ENCODE assay signal across 9 cellular contexts in the genomic region with DNA sequence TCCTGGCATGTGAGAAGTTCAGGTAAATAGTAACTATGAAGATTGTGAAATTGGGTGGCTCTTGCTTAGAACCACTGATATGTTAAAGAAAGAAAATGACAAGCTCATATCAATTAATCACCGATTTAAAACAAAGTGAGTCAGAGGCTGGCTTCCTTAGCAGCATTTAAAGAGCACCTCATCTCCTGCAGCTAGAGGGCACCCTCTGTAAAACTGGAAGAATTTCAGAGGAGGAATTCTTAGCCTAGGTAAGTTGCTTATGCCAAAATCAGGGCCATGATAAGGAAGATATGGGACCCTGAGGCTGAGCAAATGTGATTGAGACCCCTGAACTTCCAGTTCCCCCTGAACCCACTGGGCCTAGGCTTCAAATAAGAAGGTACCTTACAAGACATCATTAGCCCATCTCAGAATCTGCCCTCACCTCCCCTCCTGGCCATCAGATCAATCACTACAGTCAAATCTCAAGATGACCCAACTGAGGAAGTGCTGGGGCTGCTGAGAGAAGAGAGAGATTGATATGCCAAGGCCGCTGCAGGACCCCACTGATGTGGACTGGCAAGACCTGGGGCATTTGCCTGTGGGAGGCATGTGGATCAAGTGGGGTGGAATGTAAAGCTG. TPM values are rescaled to one million over a fixed set of nuclear protein-coding genes. Genes with fewer than 3 reads are reported as not detected.
DNase-seq lines count a peak whose midpoint lies in the region; ATAC-seq and TF ChIP-seq lines count a peak whose summit lies in the region.
"Had no signal": no experiment of that assay in that cellular context is flagged by ENCODE, and none has a peak within 500 bp of the region (broad histone marks: within the 10 kb centered on the region; RNA-seq: fewer than 3 reads in every experiment).

No MANE protein-coding gene starts in this region.

- ATAC-seq in GM18511 (IDR thresholded peaks at IDR 0.05; ENCODE audit: unreplicated experiment) (no peak), GM18517 (IDR thresholded peaks at IDR 0.05; ENCODE audit: unreplicated experiment) (no peak), GM19023 (IDR thresholded peaks at IDR 0.05; ENCODE audit: unreplicated experiment) (no peak)

- peak; percentile 73 to 86 for TF ChIP-seq CTCF in Caco-2 (IDR thresholded peaks at IDR 0.05; ENCODE audit: insufficient read depth in 1 of 2, low read depth in 1 of 2, low read length in 1 of 2, severe bottlenecking in 1 of 2, unreplicated experiment in 1 of 2)
- TF ChIP-seq CTCF in fibroblast of mammary gland (conservative IDR thresholded peaks at IDR 0.05; ENCODE audit: control insufficient read depth, insufficient read depth, low read depth, low read length) = peak; percentile 59

- intact Hi-C loops in Caco-2 (cut with micrococcal nuclease; ENCODE audit: unreplicated experiment) = loop anchor here (1.0 to 2.0 kb wide), 3 partner anchors 19 to 193 kb away; no protein-coding TSS in a partner anchor
- intact Hi-C loops in activated CD4-positive, alpha-beta T cell treated with anti-CD3 and anti-CD28 coated beads, Interleukin-2, amount 10 ng/mL, durations not matched to agents 24 days and 14 days (cut with micrococcal nuclease) = loop anchor here (1.0 to 5.0 kb wide), 3 partner anchors 8 to 191 kb away; a partner anchor contains a TSS

- no peaks in the 10 kb centered on the region for H3K36me3 Mint-ChIP-seq in Caco-2 (ENCODE audit: insufficient read depth, unreplicated experiment)
- H3K36me3 Mint-ChIP-seq in activated CD4-positive, alpha-beta T cell treated with anti-CD3 and anti-CD28 coated beads, Interleukin-2, amount 10 ng/mL, durations not matched to agents 24 days and 14 days (ENCODE audit: low read depth) = no peaks in the 10 kb centered on the region

- H3K4me1 ChIP-seq in Caco-2 = peaks cover 9% of the 10 kb centered on the region

- CTCF ChIA-PET in Caco-2 (lab: Charles Lee) = interaction anchor here (0.6 to 1.9 kb wide), 29 partner anchors 13 to 826 kb away, joined by 3 to 24 read pairs (median 3); a partner anchor contains a TSS

- H3K27me3 ChIP-seq in Caco-2 (replicated peaks; ENCODE audit: control insufficient read depth, insufficient read depth, low read length) = no peaks in the 10 kb centered on the region

- peak overlapping the region; percentile 14 for H3K27ac Mint-ChIP-seq in Caco-2 (ENCODE audit: unreplicated experiment)
- H3K27ac Mint-ChIP-seq in activated CD4-positive, alpha-beta T cell treated with anti-CD3 and anti-CD28 coated beads, Interleukin-2, amount 10 ng/mL, durations not matched to agents 24 days and 14 days = peak overlapping the region; percentile 31

- H3K4me1 Mint-ChIP-seq in Caco-2 (ENCODE audit: low read depth, unreplicated experiment) = peaks cover 18% of the 10 kb centered on the region
- H3K4me1 Mint-ChIP-seq in activated CD4-positive, alpha-beta T cell treated with anti-CD3 and anti-CD28 coated beads, Interleukin-2, amount 10 ng/mL, durations not matched to agents 24 days and 14 days = peaks cover 17% of the 10 kb centered on the region

- no peaks in the 10 kb centered on the region for H3K27me3 Mint-ChIP-seq in Caco-2 (ENCODE audit: insufficient read depth, unreplicated experiment)
- H3K27me3 Mint-ChIP-seq in activated CD4-positive, alpha-beta T cell treated with anti-CD3 and anti-CD28 coated beads, Interleukin-2, amount 10 ng/mL, durations not matched to agents 24 days and 14 days = peaks cover 2% of the 10 kb centered on the region

- no peak overlapping the region for H3K4me3 Mint-ChIP-seq in Caco-2 (ENCODE audit: unreplicated experiment)
- H3K4me3 Mint-ChIP-seq in activated CD4-positive, alpha-beta T cell treated with anti-CD3 and anti-CD28 coated beads, Interleukin-2, amount 10 ng/mL, durations not matched to agents 24 days and 14 days = no peak overlapping the region

- H3K36me3 ChIP-seq in Caco-2 (ENCODE audit: control insufficient read depth, insufficient read depth, low read length) = no peaks in the 10 kb centered on the region

- no peaks in the 10 kb centered on the region for H3K9me3 ChIP-seq in Caco-2

- H3K4me3 ChIP-seq in Caco-2 (ENCODE audit: low read depth, low read length) (no peak overlapping the region), fibroblast of mammary gland (ENCODE audit: control insufficient read depth, low read depth, low read length) (no peak overlapping the region)

- POLR2A ChIA-PET in Caco-2 (lab: Charles Lee) = interaction anchor here (0.7 to 0.9 kb wide), 2 partner anchors 32 to 44 kb away, joined by 3 to 4 read pairs; a partner anchor contains a TSS

- peak; percentile 63 to 69 for DNase-seq in Caco-2
- DNase-seq in HT1080 (ENCODE audit: low read depth) = peak; percentile 42
- peak; percentile 79 for DNase-seq in activated CD4-positive, alpha-beta T cell treated with anti-CD3 and anti-CD28 coated beads, Interleukin-2, amount 10 ng/mL, durations not matched to agents 24 days and 14 days
- DNase-seq in fibroblast of mammary gland (ENCODE audit: low read depth) = peak; percentile 47
- peak; percentile 39 to 54 for DNase-seq in stimulated activated CD4-positive, alpha-beta T cell treated with anti-CD3 and anti-CD28 coated beads, Interleukin-2, amount 100 ng/mL, for 24 hours

- no TSS peak for BruUV-seq in Caco-2 (replicated peaks; lab: Mats Ljungman, UMichigan)

- peaks cover 9% of the 10 kb centered on the region for H3K9me3 Mint-ChIP-seq in Caco-2 (ENCODE audit: unreplicated experiment)
- no peaks in the 10 kb centered on the region for H3K9me3 Mint-ChIP-seq in activated CD4-positive, alpha-beta T cell treated with anti-CD3 and anti-CD28 coated beads, Interleukin-2, amount 10 ng/mL, durations not matched to agents 24 days and 14 days

RNA-seq across cellular contexts. Expression of a gene that starts 8.6 kb away (rescaled TPM):
- total RNA-seq in Caco-2 (2022) = 0.39 TPM in 1 of 2 replicates, not detected in the other
- 0.42 TPM in 1 of 2 replicates, not detected in the other for total RNA-seq in HT1080 (2014; rRNA removed; shearing (Covaris generic))
- not detected in 2 replicates for polyA plus RNA-seq in HT1080 (2015; cell fraction: cytosol; rRNA removed)
- polyA plus RNA-seq in HT1080 (2015; cell fraction: nucleus; rRNA removed) = not detected in 2 replicates
- 571 TPM in 2 replicates for total RNA-seq in activated CD4-positive, alpha-beta T cell treated with anti-CD3 and anti-CD28 coated beads, Interleukin-2, amount 10 ng/mL, durations not matched to agents 24 days and 14 days
- total RNA-seq: NCI-H460 had no signal

RNA-seq across cellular contexts. Expression of a gene that starts 31.8 kb away (rescaled TPM):
- total RNA-seq in Caco-2 (2022) = 69.9 and 80.2 TPM in 2 replicates
- 2.6 and 5.6 TPM in 2 replicates for total RNA-seq in HT1080 (2014; rRNA removed; shearing (Covaris generic))
- 10.0 and 12.2 TPM in 2 replicates for polyA plus RNA-seq in HT1080 (2015; cell fraction: cytosol; rRNA removed)
- 24.8 and 27.8 TPM in 2 replicates for polyA plus RNA-seq in HT1080 (2015; cell fraction: nucleus; rRNA removed)
- total RNA-seq in activated CD4-positive, alpha-beta T cell treated with anti-CD3 and anti-CD28 coated beads, Interleukin-2, amount 10 ng/mL, durations not matched to agents 24 days and 14 days = 18.5 and 19.3 TPM in 2 replicates

RNA-seq across cellular contexts. Expression of a gene that starts 43.8 kb away (rescaled TPM):
- total RNA-seq in Caco-2 (2022) = 29.6 and 31.8 TPM in 2 replicates
- 1.7 and 2.2 TPM in 2 replicates for total RNA-seq in HT1080 (2014; rRNA removed; shearing (Covaris generic))
- 3.2 and 3.4 TPM in 2 replicates for polyA plus RNA-seq in HT1080 (2015; cell fraction: cytosol; rRNA removed)
- 3.4 and 3.9 TPM in 2 replicates for polyA plus RNA-seq in HT1080 (2015; cell fraction: nucleus; rRNA removed)
- total RNA-seq in activated CD4-positive, alpha-beta T cell treated with anti-CD3 and anti-CD28 coated beads, Interleukin-2, amount 10 ng/mL, durations not matched to agents 24 days and 14 days = 64.6 and 65.4 TPM in 2 replicates

RNA-seq across cellular contexts. Expression of a gene that starts 46.6 kb away (rescaled TPM):
- not detected in 2 replicates for total RNA-seq in Caco-2 (2022)
- total RNA-seq in HT1080 (2014; rRNA removed; shearing (Covaris generic)) = 1.0 and 4.0 TPM in 2 replicates
- 1.2 and 2.0 TPM in 2 replicates for polyA plus RNA-seq in HT1080 (2015; cell fraction: cytosol; rRNA removed)
- 1.3 and 2.3 TPM in 2 replicates for polyA plus RNA-seq in HT1080 (2015; cell fraction: nucleus; rRNA removed)
- total RNA-seq in activated CD4-positive, alpha-beta T cell treated with anti-CD3 and anti-CD28 coated beads, Interleukin-2, amount 10 ng/mL, durations not matched to agents 24 days and 14 days = 381 and 400 TPM in 2 replicates
- total RNA-seq: NCI-H460 had no signal

RNA-seq across cellular contexts. Expression of a gene that starts 48.2 kb away (rescaled TPM):
- total RNA-seq in Caco-2 (2022) = 0.16 and 0.32 TPM in 2 replicates
- total RNA-seq in HT1080 (2014; rRNA removed; shearing (Covaris generic)) = not detected in 2 replicates
- polyA plus RNA-seq in HT1080 (2015; cell fraction: cytosol; rRNA removed) = not detected in 2 replicates
- polyA plus RNA-seq in HT1080 (2015; cell fraction: nucleus; rRNA removed) = not detected in 2 replicates
- total RNA-seq in activated CD4-positive, alpha-beta T cell treated with anti-CD3 and anti-CD28 coated beads, Interleukin-2, amount 10 ng/mL, durations not matched to agents 24 days and 14 days = 143 and 145 TPM in 2 replicates
- total RNA-seq: NCI-H460 had no signal

Comparison
In these comparisons a context has a peak if more than half of its experiments do, and no peak if none do; other contexts are left out.
1. RNA of a gene that starts 8.6 kb away (total RNA-seq): 571 TPM in activated CD4-positive, alpha-beta T cell treated with anti-CD3 and anti-CD28 coated beads, Interleukin-2, amount 10 ng/mL, durations not matched to agents 24 days and 14 days; 0.42 TPM in HT1080 and 0.39 TPM in Caco-2; every median in the first group is over 100 times any median in the second.
2. Peak in every context shown above with its lines, with median percentiles within 50 percentile points of each other: DNase-seq.